Comparison of ENCODE assay signal across 25 cellular contexts in the genomic region with DNA sequence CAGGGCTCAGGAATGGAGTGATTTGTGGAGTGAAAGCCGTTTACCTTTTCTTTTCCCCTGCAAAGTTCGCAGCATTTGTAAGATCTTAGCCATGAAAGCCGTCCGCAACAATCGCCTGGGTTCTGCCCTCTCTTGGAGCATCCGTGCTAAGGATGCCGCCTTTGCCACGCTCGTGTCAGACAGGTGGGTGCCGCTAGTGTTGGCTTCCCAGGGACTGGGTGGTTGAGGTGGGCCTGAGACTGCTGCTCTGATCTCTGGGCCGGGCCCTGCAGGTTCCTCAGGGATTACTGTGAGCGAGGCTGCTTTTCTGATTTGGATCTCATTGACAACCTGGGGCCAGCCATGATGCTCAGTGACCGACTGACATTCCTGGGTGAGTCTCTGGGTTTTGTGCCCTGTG.
"Had no signal": no experiment of that assay in that cellular context is flagged by ENCODE, and none has a peak within 500 bp of the region (broad histone marks: within the 10 kb centered on the region; RNA-seq: fewer than 3 reads in every experiment).

No MANE protein-coding gene starts in this region.

- ATAC-seq: HepG2, T-cell had no signal

- H3K4me1 Mint-ChIP-seq: T-cell had no signal

- H3K27ac ChIP-seq: KMS-11, SJSA1, SK-N-MC had no signal

- H3K4me1 ChIP-seq: SJSA1 had no signal

- FAIRE-seq: HepG2, RCC 7860 had no signal

- H3K9me3 ChIP-seq: SJSA1 had no signal

- DNase-seq: IMR-90, Kasumi-1, MM.1S, NCI-H1092 treated with DMSO at 0.1 percent for 48 hours, NCI-H1417, NCI-H1436 treated with DMSO at 0.1 percent for 48 hours, NCI-H1694, NCI-H187 treated with DMSO at 0.1 percent for 48 hours, NCI-H2029 treated with DMSO at 0.1 percent for 48 hours, NCI-H2171 treated with DMSO at 0.1 percent for 48 hours, NCI-H345, NCI-H446 treated with DMSO at 0.1 percent for 48 hours, NCI-H524, NCI-H526 treated with DMSO at 0.1 percent for 48 hours, NCI-H774, Right ventricle myocardium superior, RPMI8226, SIG-M5, T-cell had no signal

- H3K9ac ChIP-seq: KMS-11 had no signal

- H3K9me3 Mint-ChIP-seq: T-cell; T-helper 1 cell treated with Interleukin-12 subunit alpha and Interleukin-12 subunit beta and Interleukin-4 antibody, amounts not matched to agents 30 μg/mL and 1 μg/mL, for 36 hours had no signal

- H3K4me3 Mint-ChIP-seq: T-cell; T-helper 1 cell treated with Interleukin-12 subunit alpha and Interleukin-12 subunit beta and Interleukin-4 antibody, amounts not matched to agents 30 μg/mL and 1 μg/mL, for 36 hours had no signal

- H3K27ac Mint-ChIP-seq: T-helper 1 cell treated with Interleukin-12 subunit alpha and Interleukin-12 subunit beta and Interleukin-4 antibody, amounts not matched to agents 30 μg/mL and 1 μg/mL, for 36 hours had no signal

- H3K4me3 ChIP-seq: SJSA1, SK-N-MC had no signal
